In the genomic region with DNA sequence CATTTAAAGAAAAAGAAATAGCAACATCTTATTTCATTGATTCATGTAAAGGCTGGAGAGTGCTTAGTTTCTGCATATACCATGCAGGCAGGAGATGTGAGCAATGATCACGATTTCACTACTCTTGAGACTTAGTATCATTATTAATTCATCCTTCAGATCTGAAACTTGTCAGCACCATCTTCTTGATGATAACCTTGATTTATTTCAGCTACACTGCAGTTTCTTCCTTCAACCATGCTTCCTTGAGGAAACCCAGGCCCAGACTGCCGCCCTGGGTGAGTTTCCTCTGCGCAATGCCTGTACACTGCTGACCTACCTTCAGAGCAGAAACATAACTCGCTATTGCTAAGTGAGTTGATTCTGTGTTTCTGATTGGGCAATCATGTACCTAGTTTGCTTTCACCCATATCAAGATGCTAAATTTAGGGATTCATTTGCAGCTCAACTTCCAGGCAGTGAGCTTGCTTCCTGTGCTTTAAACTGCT, we compare ENCODE assay signal across 9 cellular contexts. TPM values are rescaled to one million over a fixed set of nuclear protein-coding genes. Genes with fewer than 3 reads are reported as not detected.
DNase-seq lines count a peak whose midpoint lies in the region; ATAC-seq and TF ChIP-seq lines count a peak whose summit lies in the region.
"Had no signal": no experiment of that assay in that cellular context is flagged by ENCODE, and none has a peak within 500 bp of the region (broad histone marks: within the 10 kb centered on the region; RNA-seq: fewer than 3 reads in every experiment).

No MANE protein-coding gene starts in this region.

- ATAC-seq in GM19463 (IDR thresholded peaks at IDR 0.05; ENCODE audit: unreplicated experiment), result peak; percentile 62
- ATAC-seq in GM21825 (IDR thresholded peaks at IDR 0.05; ENCODE audit: unreplicated experiment), result no peak

- H3K36me3 ChIP-seq in DOHH2 (ENCODE audit: control insufficient read depth, low read length) (no peaks in the 10 kb centered on the region), Karpas-422 (ENCODE audit: insufficient read depth, low read length) (no peaks in the 10 kb centered on the region), cardiac muscle cell (no peaks in the 10 kb centered on the region), sigmoid colon (no peaks in the 10 kb centered on the region)

- H3K9ac ChIP-seq in Karpas-422 (ENCODE audit: low read length), result peak overlapping the region; percentile 55

- peak; percentile 86 for DNase-seq in Karpas-422
- DNase-seq in cardiac muscle cell (ENCODE audit: low read depth in 1 of 2, low spot score in 1 of 2), result peak in 1 of 2 donors; percentile 35
- no peak for DNase-seq in sigmoid colon
- no peak for DNase-seq in Kasumi-1 (lab: John Stamatoyannopoulos, UW)
- DNase-seq in activated CD8-positive, alpha-beta memory T cell treated with anti-CD3 and anti-CD28 coated beads for 24 hours, result no peak
- DNase-seq: MM.1S had no signal

- TF ChIP-seq CTCF in DOHH2 (IDR thresholded peaks at IDR 0.05; ENCODE audit: low read depth, low read length, poor library complexity, severe bottlenecking) (no peak), cardiac muscle cell (IDR thresholded peaks at IDR 0.05; ENCODE audit: low read depth, low read length) (no peak), sigmoid colon (IDR thresholded peaks at IDR 0.05) (no peak)

- TF ChIP-seq EP300 in sigmoid colon (IDR thresholded peaks at IDR 0.05), result no peak

- H3K4me2 ChIP-seq in DOHH2 (ENCODE audit: low read length), result peak overlapping the region; percentile 48
- peak overlapping the region; percentile 74 for H3K4me2 ChIP-seq in Karpas-422 (ENCODE audit: low read depth, low read length, poor library complexity, severe bottlenecking)

- H3K9me3 ChIP-seq in DOHH2 (ENCODE audit: control insufficient read depth, insufficient read depth, low read length) (no peaks in the 10 kb centered on the region), Karpas-422 (ENCODE audit: low read length) (no peaks in the 10 kb centered on the region), cardiac muscle cell (ENCODE audit: low read depth) (no peaks in the 10 kb centered on the region), sigmoid colon (no peaks in the 10 kb centered on the region)

- H3F3A ChIP-seq in DOHH2 (ENCODE audit: control insufficient read depth, insufficient read depth), result no peaks in the 10 kb centered on the region

- H4K20me1 ChIP-seq in DOHH2 (ENCODE audit: control insufficient read depth, insufficient read depth, low read depth, low read length), result no peaks in the 10 kb centered on the region
- no peaks in the 10 kb centered on the region for H4K20me1 ChIP-seq in Karpas-422 (ENCODE audit: insufficient read depth, low read depth, low read length)

- H3K4me1 ChIP-seq in DOHH2 (ENCODE audit: control insufficient read depth, low read length) (peaks cover 22% of the 10 kb centered on the region), Karpas-422 (ENCODE audit: low read length) (peaks cover 41% of the 10 kb centered on the region), cardiac muscle cell (ENCODE audit: low read depth) (peaks cover 28% of the 10 kb centered on the region), sigmoid colon (no peaks in the 10 kb centered on the region)

- H3K4me3 ChIP-seq in DOHH2 (ENCODE audit: low read length), result peak overlapping the region; percentile 26
- peak overlapping the region; percentile 47 for H3K4me3 ChIP-seq in Karpas-422 (ENCODE audit: low read length)
- H3K4me3 ChIP-seq in cardiac muscle cell, result no peak overlapping the region
- no peak overlapping the region for H3K4me3 ChIP-seq in sigmoid colon

- H3K79me2 ChIP-seq in DOHH2 (ENCODE audit: control insufficient read depth, low read length), result no peaks in the 10 kb centered on the region
- H3K79me2 ChIP-seq in Karpas-422 (ENCODE audit: low read length), result no peaks in the 10 kb centered on the region

- no peak overlapping the region for H3K27ac ChIP-seq in DOHH2 (ENCODE audit: low read depth, low read length)
- peak overlapping the region; percentile 74 for H3K27ac ChIP-seq in Karpas-422 (ENCODE audit: low read length)
- H3K27ac ChIP-seq in cardiac muscle cell, result peak overlapping the region; percentile 85
- no peak overlapping the region for H3K27ac ChIP-seq in sigmoid colon

- WGBS in sigmoid colon, 2 donors, result 80 to 93% methylated on average over 4 of the region's 4 CpGs

- H3K9me2 ChIP-seq in DOHH2 (replicated peaks; ENCODE audit: control insufficient read depth, low read length), result no peaks in the 10 kb centered on the region
- H3K9me2 ChIP-seq in Karpas-422 (replicated peaks; ENCODE audit: insufficient read depth, low read length), result no peaks in the 10 kb centered on the region

- H3K27me3 ChIP-seq in DOHH2 (ENCODE audit: control insufficient read depth, low read length), result peaks cover 3% of the 10 kb centered on the region; the same call in 1 of the 2 replicates
- H3K27me3 ChIP-seq in Karpas-422 (ENCODE audit: low read length), result no peaks in the 10 kb centered on the region
- H3K27me3 ChIP-seq in cardiac muscle cell, result no peaks in the 10 kb centered on the region
- H3K27me3 ChIP-seq in sigmoid colon, result no peaks in the 10 kb centered on the region

- TF ChIP-seq POLR2A in sigmoid colon (IDR thresholded peaks at IDR 0.05), result no peak

- intact Hi-C loops in sigmoid colon (cut with DNase I), result no loop called here

- H2AFZ ChIP-seq in Karpas-422 (ENCODE audit: low read length), result peak overlapping the region; percentile 63

RNA-seq across cellular contexts. Expression of gene BCL10, which starts 13.5 kb away (rescaled TPM):
- total RNA-seq in Karpas-422 (2014; rRNA removed; shearing (Covaris generic); ENCODE audit: low replicate concordance), result 16.5 and 32.2 TPM in 2 replicates
- total RNA-seq in cardiac muscle cell, result 11.7 and 12.8 TPM in 2 replicates
- 11.7 and 18.9 TPM in 2 replicates for polyA plus RNA-seq in cardiac muscle cell
- total RNA-seq in sigmoid colon, result 10 to 100 TPM in 2 of 4 donors, 1 to 10 TPM in 2; 6.7 to 14.2 (median 9.7) TPM
- polyA plus RNA-seq in sigmoid colon, result 10 to 100 TPM; 33.6 to 49.7 (median 40.8) TPM

RNA-seq across cellular contexts. Expression of gene C1orf52, which starts 30.4 kb away (rescaled TPM):
- 17.8 and 22.9 TPM in 2 replicates for total RNA-seq in Karpas-422 (2014; rRNA removed; shearing (Covaris generic); ENCODE audit: low replicate concordance)
- total RNA-seq in cardiac muscle cell (63.4 and 71.6 TPM in 2 replicates), sigmoid colon (10 to 100 TPM in 3 of 4 donors, 1 to 10 TPM in 1; 8.9 to 31.1 (median 19.4) TPM)
- polyA plus RNA-seq in cardiac muscle cell (82.1 and 91.4 TPM in 2 replicates), sigmoid colon (10 to 100 TPM; 13.2 to 24.0 (median 13.4) TPM)

Comparison
In these comparisons a context has a peak if more than half of its experiments do, and no peak if none do; other contexts are left out.
1. H3K27ac ChIP-seq: peak in Karpas-422 (single experiment) and cardiac muscle cell (single experiment); none in DOHH2 (single experiment) and sigmoid colon (0 of 4).
2. H3K4me3 ChIP-seq: peak in DOHH2 (single experiment) and Karpas-422 (single experiment); none in cardiac muscle cell (single experiment) and sigmoid colon (0 of 4).